In the genomic region with DNA sequence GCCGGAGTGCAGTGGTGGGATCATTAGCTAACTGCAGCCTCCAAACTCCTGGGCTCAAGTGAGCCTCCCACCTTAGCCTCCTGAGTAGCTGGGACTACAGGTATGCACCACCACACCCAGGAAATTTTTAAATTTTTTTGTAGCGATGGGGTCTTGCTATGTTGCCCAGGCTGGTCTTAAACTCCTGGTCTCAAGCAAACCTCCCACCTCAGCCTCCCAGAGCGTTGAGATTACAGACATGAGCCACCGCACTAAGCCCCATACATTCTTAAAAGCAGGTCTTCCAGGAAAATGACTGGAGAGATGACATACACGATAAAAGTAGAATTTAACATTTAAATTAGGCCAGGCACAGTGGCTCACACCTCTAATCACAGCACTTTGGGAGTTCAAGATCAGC, we compare ENCODE assay signal across 24 cellular contexts. TPM values are rescaled to one million over a fixed set of nuclear protein-coding genes. Genes with fewer than 3 reads are reported as not detected.
"Had no signal": no experiment of that assay in that cellular context is flagged by ENCODE, and none has a peak within 500 bp of the region (broad histone marks: within the 10 kb centered on the region; RNA-seq: fewer than 3 reads in every experiment).

No MANE protein-coding gene starts in this region.

- H3K27ac ChIP-seq: SJSA1, SK-N-MC had no signal

- H3K9me3 ChIP-seq: SJSA1 had no signal

- H3K4me3 Mint-ChIP-seq: IgD-negative memory B cell, T-cell had no signal

- H3K27me3 Mint-ChIP-seq: IgD-negative memory B cell, T-cell had no signal

- H3K27me3 ChIP-seq: SJSA1 had no signal

- ATAC-seq: T-cell had no signal

- DNase-seq: KBM-7, MV-4-11, NCI-H1092, NCI-H1105 treated with DMSO at 0.1 percent for 48 hours, NCI-H1417 treated with DMSO at 0.1 percent for 48 hours, NCI-H187, NCI-H2029, NCI-H2081 treated with DMSO at 0.1 percent for 48 hours, NCI-H2171, NCI-H226, NCI-H446, NCI-H510A, NCI-H524 treated with DMSO at 0.1 percent for 48 hours, NCI-H69, NCI-H774, Right ventricle myocardium superior, RPMI8226, SIG-M5, SW 1271, T-cell had no signal

- H3K27ac Mint-ChIP-seq: IgD-negative memory B cell had no signal

- H3K4me1 ChIP-seq: SJSA1 had no signal

- H3K36me3 Mint-ChIP-seq: IgD-negative memory B cell had no signal

- FAIRE-seq: RCC 7860 had no signal

- H3K9me3 Mint-ChIP-seq: IgD-negative memory B cell, T-cell had no signal

- H3K4me3 ChIP-seq: SJSA1, SK-N-MC had no signal

RNA-seq across cellular contexts. Expression of a gene that starts 26.1 kb away (rescaled TPM):
- polyA plus RNA-seq: IgD-negative memory B cell had no signal
